Comparison of ENCODE assay signal across 1 cellular context in the genomic region with DNA sequence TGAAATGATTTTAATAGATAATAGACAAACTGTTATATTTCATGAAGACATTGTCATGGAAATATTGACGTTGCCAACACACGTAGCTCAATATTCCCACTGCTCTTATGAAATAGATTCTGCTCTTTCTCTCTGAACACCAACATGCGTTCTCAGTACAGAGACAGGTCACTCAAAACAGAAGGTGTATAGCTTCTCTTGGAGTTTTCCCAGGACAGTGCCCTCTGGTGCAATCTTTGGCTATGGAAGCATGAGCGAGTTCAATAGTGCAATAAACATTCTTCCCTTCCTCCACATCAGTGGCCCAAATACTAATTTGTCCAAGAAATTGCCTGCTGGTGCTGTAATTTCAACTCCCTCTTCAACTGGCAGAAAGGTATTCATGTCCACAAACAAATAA.
TF ChIP-seq lines count a peak whose summit lies in the region.

No MANE protein-coding gene starts in this region.

TF ChIP-seq in SK-N-SH treated with all-trans-retinoic acid at 6 μM for 48 hours, 23 proteins besides CTCF, POLR2A, EP300 and RAD21 (continued from another document):
- TF ChIP-seq, protein P1, sequence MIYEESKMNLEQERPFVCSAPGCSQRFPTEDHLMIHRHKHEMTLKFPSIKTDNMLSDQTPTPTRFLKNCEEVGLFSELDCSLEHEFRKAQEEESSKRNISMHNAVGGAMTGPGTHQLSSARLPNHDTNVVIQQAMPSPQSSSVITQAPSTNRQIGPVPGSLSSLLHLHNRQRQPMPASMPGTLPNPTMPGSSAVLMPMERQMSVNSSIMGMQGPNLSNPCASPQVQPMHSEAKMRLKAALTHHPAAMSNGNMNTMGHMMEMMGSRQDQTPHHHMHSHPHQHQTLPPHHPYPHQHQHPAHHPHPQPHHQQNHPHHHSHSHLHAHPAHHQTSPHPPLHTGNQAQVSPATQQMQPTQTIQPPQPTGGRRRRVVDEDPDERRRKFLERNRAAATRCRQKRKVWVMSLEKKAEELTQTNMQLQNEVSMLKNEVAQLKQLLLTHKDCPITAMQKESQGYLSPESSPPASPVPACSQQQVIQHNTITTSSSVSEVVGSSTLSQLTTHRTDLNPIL (CRISPR knock-in tag; IDR thresholded peaks at IDR 0.05; ENCODE audit: low read depth), result no peak
- TF ChIP-seq, protein P2, sequence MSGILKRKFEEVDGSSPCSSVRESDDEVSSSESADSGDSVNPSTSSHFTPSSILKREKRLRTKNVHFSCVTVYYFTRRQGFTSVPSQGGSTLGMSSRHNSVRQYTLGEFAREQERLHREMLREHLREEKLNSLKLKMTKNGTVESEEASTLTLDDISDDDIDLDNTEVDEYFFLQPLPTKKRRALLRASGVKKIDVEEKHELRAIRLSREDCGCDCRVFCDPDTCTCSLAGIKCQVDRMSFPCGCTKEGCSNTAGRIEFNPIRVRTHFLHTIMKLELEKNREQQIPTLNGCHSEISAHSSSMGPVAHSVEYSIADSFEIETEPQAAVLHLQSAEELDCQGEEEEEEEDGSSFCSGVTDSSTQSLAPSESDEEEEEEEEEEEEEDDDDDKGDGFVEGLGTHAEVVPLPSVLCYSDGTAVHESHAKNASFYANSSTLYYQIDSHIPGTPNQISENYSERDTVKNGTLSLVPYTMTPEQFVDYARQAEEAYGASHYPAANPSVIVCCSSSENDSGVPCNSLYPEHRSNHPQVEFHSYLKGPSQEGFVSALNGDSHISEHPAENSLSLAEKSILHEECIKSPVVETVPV (CRISPR knock-in tag; IDR thresholded peaks at IDR 0.05), result no peak
- TF ChIP-seq, protein P3, sequence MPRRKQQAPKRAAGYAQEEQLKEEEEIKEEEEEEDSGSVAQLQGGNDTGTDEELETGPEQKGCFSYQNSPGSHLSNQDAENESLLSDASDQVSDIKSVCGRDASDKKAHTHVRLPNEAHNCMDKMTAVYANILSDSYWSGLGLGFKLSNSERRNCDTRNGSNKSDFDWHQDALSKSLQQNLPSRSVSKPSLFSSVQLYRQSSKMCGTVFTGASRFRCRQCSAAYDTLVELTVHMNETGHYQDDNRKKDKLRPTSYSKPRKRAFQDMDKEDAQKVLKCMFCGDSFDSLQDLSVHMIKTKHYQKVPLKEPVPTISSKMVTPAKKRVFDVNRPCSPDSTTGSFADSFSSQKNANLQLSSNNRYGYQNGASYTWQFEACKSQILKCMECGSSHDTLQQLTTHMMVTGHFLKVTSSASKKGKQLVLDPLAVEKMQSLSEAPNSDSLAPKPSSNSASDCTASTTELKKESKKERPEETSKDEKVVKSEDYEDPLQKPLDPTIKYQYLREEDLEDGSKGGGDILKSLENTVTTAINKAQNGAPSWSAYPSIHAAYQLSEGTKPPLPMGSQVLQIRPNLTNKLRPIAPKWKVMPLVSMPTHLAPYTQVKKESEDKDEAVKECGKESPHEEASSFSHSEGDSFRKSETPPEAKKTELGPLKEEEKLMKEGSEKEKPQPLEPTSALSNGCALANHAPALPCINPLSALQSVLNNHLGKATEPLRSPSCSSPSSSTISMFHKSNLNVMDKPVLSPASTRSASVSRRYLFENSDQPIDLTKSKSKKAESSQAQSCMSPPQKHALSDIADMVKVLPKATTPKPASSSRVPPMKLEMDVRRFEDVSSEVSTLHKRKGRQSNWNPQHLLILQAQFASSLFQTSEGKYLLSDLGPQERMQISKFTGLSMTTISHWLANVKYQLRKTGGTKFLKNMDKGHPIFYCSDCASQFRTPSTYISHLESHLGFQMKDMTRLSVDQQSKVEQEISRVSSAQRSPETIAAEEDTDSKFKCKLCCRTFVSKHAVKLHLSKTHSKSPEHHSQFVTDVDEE (CRISPR knock-in tag; IDR thresholded peaks at IDR 0.05), result no peak
- no peak for TF ChIP-seq PPARA (CRISPR knock-in tag; IDR thresholded peaks at IDR 0.05; ENCODE audit: borderline replicate concordance)
